Comparison of ENCODE assay signal across 31 cellular contexts in the genomic region with DNA sequence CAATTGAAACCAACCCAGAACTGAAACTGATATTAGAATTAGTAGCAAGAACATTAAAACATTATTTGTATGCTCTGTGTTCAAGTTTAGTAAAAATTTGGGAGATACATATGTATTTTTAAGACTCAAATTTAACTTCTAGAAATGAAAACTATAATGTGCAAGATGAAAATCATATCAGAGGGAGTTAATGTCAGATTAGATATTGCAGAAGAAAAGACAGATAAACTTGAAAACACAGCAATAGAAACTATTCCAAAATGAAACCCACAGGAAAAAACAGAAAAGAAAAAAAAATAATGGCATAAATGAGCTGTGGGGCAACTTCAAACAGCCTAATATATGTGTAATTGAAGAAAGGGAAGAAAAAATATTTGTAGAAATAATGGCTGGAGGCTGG.
DNase-seq lines count a peak whose midpoint lies in the region; ATAC-seq, FAIRE-seq and TF ChIP-seq lines count a peak whose summit lies in the region.
"Had no signal": no experiment of that assay in that cellular context is flagged by ENCODE, and none has a peak within 500 bp of the region (broad histone marks: within the 10 kb centered on the region; RNA-seq: fewer than 3 reads in every experiment).

No MANE protein-coding gene starts in this region.

- no peaks in the 10 kb centered on the region for H3K27me3 ChIP-seq in SK-N-SH (ENCODE audit: insufficient read depth)
- H3K27me3 ChIP-seq in K562 (ENCODE audit: control insufficient read depth in 2 of 2, insufficient read depth in 2 of 2, low read length in 2 of 2): no peaks in the 10 kb centered on the region
- H3K27me3 ChIP-seq in aorta (ENCODE audit: control insufficient read depth in 1 of 2, insufficient read depth in 2 of 2, low read length in 1 of 2): no peaks in the 10 kb centered on the region
- H3K27me3 ChIP-seq: BE2C; BLaER1; BLaER1 treated with 17β-estradiol and CSF1 and Interleukin-3, amounts not matched to agents 10 nM and 100 nM had no signal

- POLR2A ChIA-PET in SK-N-SH (lab: Yijun Ruan, JAX) (no interaction called here), K562 (lab: Yijun Ruan, JAX) (no interaction called here)

- H2AFZ ChIP-seq in SK-N-SH (ENCODE audit: low read depth) (no peak overlapping the region), K562 (ENCODE audit: low read depth, low read length) (no peak overlapping the region)

- H3K9me1 ChIP-seq in K562 (ENCODE audit: control insufficient read depth, insufficient read depth, low read length): no peaks in the 10 kb centered on the region

- H3F3A ChIP-seq in SK-N-SH (replicated peaks; ENCODE audit: insufficient read depth): no peaks in the 10 kb centered on the region

- H3K27ac ChIP-seq in SK-N-SH (ENCODE audit: low read depth in 2 of 2, low read length in 1 of 2) (no peak overlapping the region), K562 (ENCODE audit: extremely low read depth, low read depth, low read length) (no peak overlapping the region), aorta (ENCODE audit: low read depth in 1 of 2, low read length in 2 of 2) (no peak overlapping the region)
- H3K27ac ChIP-seq: 22Rv1; A549; BLaER1; BLaER1 treated with 17β-estradiol and CSF1 and Interleukin-3, amounts not matched to agents 10 nM and 100 nM; C4-2B had no signal

- TF ChIP-seq EP300 in SK-N-SH (IDR thresholded peaks at IDR 0.05; ENCODE audit: borderline replicate concordance in 1 of 2, low read depth in 1 of 2, low read length in 1 of 2) (no peak), K562 (IDR thresholded peaks at IDR 0.05; ENCODE audit: low read length) (no peak)

- H3K79me2 ChIP-seq in SK-N-SH (ENCODE audit: insufficient read depth) (no peaks in the 10 kb centered on the region), K562 (ENCODE audit: control insufficient read depth, insufficient read depth, low read length) (no peaks in the 10 kb centered on the region)

- peaks cover 30% of the 10 kb centered on the region for H3K9me3 ChIP-seq in SK-N-SH
- 0 out of 2 replicates have a peak, but pooled peaks cover 2% of the 10 kb centered on the region for H3K9me3 ChIP-seq in K562 (replicated peaks; ENCODE audit: control insufficient read depth, insufficient read depth, low read depth, low read length)
- H3K9me3 ChIP-seq in aorta (ENCODE audit: control insufficient read depth, low read length): peaks cover 4% of the 10 kb centered on the region
- H3K9me3 ChIP-seq: BE2C had no signal

- H3K4me1 ChIP-seq in SK-N-SH (ENCODE audit: control insufficient read depth in 1 of 2, insufficient read depth in 2 of 2, low read depth in 1 of 2, low read length in 1 of 2) (peaks cover 0 to 5% of the 10 kb centered on the region in 2 experiments; a peak in 1 of 4 replicates), K562 (replicated peaks in 1 of 2; ENCODE audit: control insufficient read depth in 2 of 2, insufficient read depth in 2 of 2, low read length in 2 of 2) (no peaks in the 10 kb centered on the region), aorta (ENCODE audit: control insufficient read depth in 1 of 2, insufficient read depth in 2 of 2, low read length in 2 of 2) (no peaks in the 10 kb centered on the region)
- H3K4me1 ChIP-seq: A549; BLaER1; BLaER1 treated with 17β-estradiol and CSF1 and Interleukin-3, amounts not matched to agents 10 nM and 100 nM; Caco-2 had no signal

- in situ Hi-C loops in K562 (cut with MboI): no loop called here

- DNase-seq in SK-N-SH (no peak), K562 (ENCODE audit: extremely low read depth in 1 of 4, low spot score in 3 of 4) (no peak), aorta (no peak)
- DNase-seq: 8988T; ACHN; AML-193; BE2C; C1 segment of cervical spinal cord; Caco-2; Calu3; CD4-positive, alpha-beta memory T cell; CD4-positive, alpha-beta T cell; CD4-positive, CD25-positive, alpha-beta regulatory T cell; CD8-positive, alpha-beta memory T cell; CD8-positive, alpha-beta T cell; COR-L47; DMS 273 treated with DMSO at 0.1 percent for 48 hours; DMS153; DMS53; DMS79; DMS79 treated with DMSO at 0.1 percent for 48 hours; DND-41; EL had no signal

- TF ChIP-seq POLR2A in K562 (conservative IDR thresholded peaks at IDR 0.05): no peak

- no peaks in the 10 kb centered on the region for H3K36me3 ChIP-seq in SK-N-SH (replicated peaks in 1 of 2; ENCODE audit: control insufficient read depth in 1 of 2, insufficient read depth in 2 of 2, low read length in 1 of 2)
- no peaks in the 10 kb centered on the region for H3K36me3 ChIP-seq in K562 (ENCODE audit: control insufficient read depth, insufficient read depth, low read length)
- H3K36me3 ChIP-seq in aorta (ENCODE audit: control insufficient read depth in 1 of 2, insufficient read depth in 2 of 2, low read length in 1 of 2): no peaks in the 10 kb centered on the region
- H3K36me3 ChIP-seq: BE2C; BLaER1 treated with 17β-estradiol and CSF1 and Interleukin-3, amounts not matched to agents 10 nM and 100 nM had no signal

- ATAC-seq in SK-N-SH treated with all-trans-retinoic acid at 6 μM for 48 hours (no peak), K562 (no peak), aorta (ENCODE audit: low FRiP score) (no peak)
- ATAC-seq: A549; CD8-positive, alpha-beta T cell had no signal

- FAIRE-seq in K562 (lab: Jason Lieb, UNC): peak; percentile 40
- FAIRE-seq: A204.1, A549, D721Med had no signal

- no TSS peak for BruUV-seq in K562 (replicated peaks; lab: Mats Ljungman, UMichigan)

- CTCF ChIA-PET in SK-N-SH (lab: Yijun Ruan, JAX): no interaction called here
- CTCF ChIA-PET in K562 (lab: Yijun Ruan, JAX; ENCODE audit: low intra/inter-chr PET ratio): no interaction called here

- H3K4me2 ChIP-seq in SK-N-SH: no peak overlapping the region
- no peak overlapping the region for H3K4me2 ChIP-seq in K562 (ENCODE audit: insufficient read depth, low read length)
- H3K4me2 ChIP-seq: A549; BLaER1; BLaER1 treated with 17β-estradiol and CSF1 and Interleukin-3, amounts not matched to agents 10 nM and 100 nM had no signal

- intact Hi-C loops in K562 (cut with micrococcal nuclease) (no loop called here), aorta (cut with DNase I) (no loop called here)

- H4K20me1 ChIP-seq in SK-N-SH (ENCODE audit: insufficient read depth): no peaks in the 10 kb centered on the region
- no peaks in the 10 kb centered on the region for H4K20me1 ChIP-seq in K562 (replicated peaks; ENCODE audit: control insufficient read depth, insufficient read depth, low read length)
- H4K20me1 ChIP-seq: BLaER1; BLaER1 treated with 17β-estradiol and CSF1 and Interleukin-3, amounts not matched to agents 10 nM and 100 nM had no signal

- no peak overlapping the region for H3K4me3 ChIP-seq in SK-N-SH (ENCODE audit: low read depth in 2 of 2, low read length in 1 of 2)
- H3K4me3 ChIP-seq in K562: no peak overlapping the region
- H3K4me3 ChIP-seq in aorta (ENCODE audit: low read length in 2 of 2): no peak overlapping the region
- H3K4me3 ChIP-seq: A549; BLaER1; BLaER1 treated with 17β-estradiol and CSF1 and Interleukin-3, amounts not matched to agents 10 nM and 100 nM had no signal

- H3K9me2 ChIP-seq in SK-N-SH: no peaks in the 10 kb centered on the region

- TF ChIP-seq RAD21 in SK-N-SH (IDR thresholded peaks at IDR 0.05; ENCODE audit: low read length) (no peak), K562 (CRISPR knock-in tag; conservative IDR thresholded peaks at IDR 0.05 in 1 of 2, IDR thresholded peaks at IDR 0.05 in 1 of 2) (no peak)

- TF ChIP-seq CTCF in SK-N-SH (IDR thresholded peaks at IDR 0.05) (no peak), K562 (IDR thresholded peaks at IDR 0.05 in 2 of 3, conservative IDR thresholded peaks at IDR 0.05 in 1 of 3; ENCODE audit: insufficient read depth in 2 of 3, low read depth in 1 of 3, low read length in 3 of 3) (no peak)

- H3K9ac ChIP-seq in SK-N-SH (no peak overlapping the region), K562 (ENCODE audit: insufficient read depth in 1 of 2, low read depth in 2 of 2, low read length in 2 of 2) (no peak overlapping the region)
- H3K9ac ChIP-seq: BLaER1; BLaER1 treated with 17β-estradiol and CSF1 and Interleukin-3, amounts not matched to agents 10 nM and 100 nM had no signal

TF ChIP-seq in SK-N-SH treated with all-trans-retinoic acid at 6 μM for 48 hours, 23 proteins besides CTCF, POLR2A, EP300 and RAD21:
- TF ChIP-seq PPARA (CRISPR knock-in tag; IDR thresholded peaks at IDR 0.05; ENCODE audit: borderline replicate concordance) (no peak), ZFP30 (CRISPR knock-in tag; IDR thresholded peaks at IDR 0.05) (peak; percentile 73)
TF ChIP-seq in SK-N-SH treated with all-trans-retinoic acid at 6 μM for 48 hours: peak in this region for 1.

TF ChIP-seq in SK-N-SH, 30 proteins besides CTCF, POLR2A, EP300 and RAD21 (continues in another document):
- TF ChIP-seq, protein P1, sequence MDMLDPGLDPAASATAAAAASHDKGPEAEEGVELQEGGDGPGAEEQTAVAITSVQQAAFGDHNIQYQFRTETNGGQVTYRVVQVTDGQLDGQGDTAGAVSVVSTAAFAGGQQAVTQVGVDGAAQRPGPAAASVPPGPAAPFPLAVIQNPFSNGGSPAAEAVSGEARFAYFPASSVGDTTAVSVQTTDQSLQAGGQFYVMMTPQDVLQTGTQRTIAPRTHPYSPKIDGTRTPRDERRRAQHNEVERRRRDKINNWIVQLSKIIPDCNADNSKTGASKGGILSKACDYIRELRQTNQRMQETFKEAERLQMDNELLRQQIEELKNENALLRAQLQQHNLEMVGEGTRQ (IDR thresholded peaks at IDR 0.05; ENCODE audit: borderline replicate concordance, low read depth, low read length): no peak
- TF ChIP-seq FOXM1 (IDR thresholded peaks at IDR 0.05; ENCODE audit: low read depth) (no peak), TAF1 (IDR thresholded peaks at IDR 0.05; ENCODE audit: borderline replicate concordance, low read depth, low read length) (no peak)
- TF ChIP-seq, protein P2, sequence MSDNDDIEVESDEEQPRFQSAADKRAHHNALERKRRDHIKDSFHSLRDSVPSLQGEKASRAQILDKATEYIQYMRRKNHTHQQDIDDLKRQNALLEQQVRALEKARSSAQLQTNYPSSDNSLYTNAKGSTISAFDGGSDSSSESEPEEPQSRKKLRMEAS (IDR thresholded peaks at IDR 0.05; ENCODE audit: low read depth): no peak

TF ChIP-seq in K562, 482 proteins besides CTCF, POLR2A, EP300 and RAD21:
- peak; percentile 93 for TF ChIP-seq ZNF583 (CRISPR knock-in tag; IDR thresholded peaks at IDR 0.05)
- TF ChIP-seq, protein P3, sequence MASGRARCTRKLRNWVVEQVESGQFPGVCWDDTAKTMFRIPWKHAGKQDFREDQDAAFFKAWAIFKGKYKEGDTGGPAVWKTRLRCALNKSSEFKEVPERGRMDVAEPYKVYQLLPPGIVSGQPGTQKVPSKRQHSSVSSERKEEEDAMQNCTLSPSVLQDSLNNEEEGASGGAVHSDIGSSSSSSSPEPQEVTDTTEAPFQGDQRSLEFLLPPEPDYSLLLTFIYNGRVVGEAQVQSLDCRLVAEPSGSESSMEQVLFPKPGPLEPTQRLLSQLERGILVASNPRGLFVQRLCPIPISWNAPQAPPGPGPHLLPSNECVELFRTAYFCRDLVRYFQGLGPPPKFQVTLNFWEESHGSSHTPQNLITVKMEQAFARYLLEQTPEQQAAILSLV (tag; IDR thresholded peaks at IDR 0.05): no peak
